13 cellular contexts compared by ENCODE assay signal in the genomic region with DNA sequence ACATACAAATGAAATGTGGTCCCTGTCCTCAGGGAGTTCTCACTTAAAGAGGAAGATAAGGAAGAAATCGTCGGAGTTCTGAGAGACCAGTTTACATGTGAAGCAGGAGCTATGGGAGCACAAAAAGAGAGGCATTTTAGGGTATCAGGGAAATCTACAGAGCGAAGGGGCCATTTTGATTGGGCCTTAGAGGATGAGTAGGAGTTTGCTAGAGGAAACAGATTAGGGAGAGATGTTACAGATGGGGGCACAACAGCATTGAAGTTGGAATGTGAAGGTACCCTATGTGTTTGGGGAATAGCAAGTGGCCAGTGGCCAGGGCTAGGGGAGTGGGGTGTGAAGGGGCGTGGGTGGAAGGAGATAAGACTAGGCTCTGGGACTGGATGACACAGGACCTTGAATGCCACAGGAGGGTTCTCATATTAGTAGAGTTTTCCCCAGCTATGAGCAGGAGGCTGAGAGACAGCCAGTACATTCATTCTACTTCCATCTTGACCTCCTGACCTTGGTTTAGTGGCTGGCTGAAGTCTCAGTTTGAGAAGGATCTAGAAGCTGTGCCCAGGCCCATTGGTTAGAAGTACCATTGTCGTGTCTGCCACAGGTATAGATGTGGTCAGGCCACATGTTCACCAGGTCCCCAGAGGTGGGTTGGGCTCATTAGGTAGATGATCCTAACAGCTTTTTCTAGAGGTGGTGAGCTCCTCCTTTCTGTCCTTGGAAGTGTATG. TPM values are rescaled to one million over a fixed set of nuclear protein-coding genes. Genes with fewer than 3 reads are reported as not detected.
DNase-seq lines count a peak whose midpoint lies in the region; ATAC-seq lines count a peak whose summit lies in the region.
"Had no signal": no experiment of that assay in that cellular context is flagged by ENCODE, and none has a peak within 500 bp of the region (broad histone marks: within the 10 kb centered on the region; RNA-seq: fewer than 3 reads in every experiment).

No MANE protein-coding gene starts in this region.

- intact Hi-C loops in Right ventricle myocardium inferior (cut with DNase I): no loop called here

- peaks cover 89% of the 10 kb centered on the region for H3K4me1 Mint-ChIP-seq in activated T-cell treated with anti-CD3 and anti-CD28 coated beads, Interleukin-2, amount 50 U/mL, for 72 hours (ENCODE audit: low read depth)
- H3K4me1 Mint-ChIP-seq: mesothelial cell of epicardium had no signal

- peak overlapping the region; percentile 75 for H3K27ac Mint-ChIP-seq in activated T-cell treated with anti-CD3 and anti-CD28 coated beads, Interleukin-2, amount 50 U/mL, for 72 hours
- H3K27ac Mint-ChIP-seq in activated naive CD4-positive, alpha-beta T cell treated with anti-CD3 and anti-CD28 coated beads, Interleukin-2, amount 50 U/mL, for 72 hours: peak overlapping the region in 1 of 2 donors; percentile 31
- H3K27ac Mint-ChIP-seq: mesothelial cell of epicardium had no signal

- peak overlapping the region; percentile 35 to 43 for H3K4me3 Mint-ChIP-seq in activated T-cell treated with anti-CD3 and anti-CD28 coated beads, Interleukin-2, amount 50 U/mL, for 72 hours
- H3K4me3 Mint-ChIP-seq: mesothelial cell of epicardium had no signal

- peak; percentile 39 to 51 for ATAC-seq in activated T-cell treated with anti-CD3 and anti-CD28 coated beads, Interleukin-2, amount 50 U/mL, for 72 hours (replicated peaks in 1 of 2)
- peak; percentile 57 for ATAC-seq in HG02678 (IDR thresholded peaks at IDR 0.05; ENCODE audit: unreplicated experiment)
- ATAC-seq in activated naive CD4-positive, alpha-beta T cell treated with anti-CD3 and anti-CD28 coated beads, Interleukin-2, amount 50 U/mL, for 72 hours: peak; percentile 16 to 76
- peak; percentile 21 for ATAC-seq in stimulated activated naive CD8-positive, alpha-beta T cell treated with anti-CD3 and anti-CD28 coated beads, Interleukin-15, Interleukin-2, amounts not matched to agents 100 U/mL and 50 U/mL, for 24 hours
- ATAC-seq in Right ventricle myocardium inferior: no peak

- H3K27me3 Mint-ChIP-seq in activated T-cell treated with anti-CD3 and anti-CD28 coated beads, Interleukin-2, amount 50 U/mL, for 72 hours (ENCODE audit: low read depth): no peaks in the 10 kb centered on the region

- peak; percentile 42 for DNase-seq in activated T-cell treated with anti-CD3 and anti-CD28 coated beads, Interleukin-2, amount 50 U/mL, for 72 hours
- DNase-seq in activated T-cell treated with anti-CD3 and anti-CD28 coated beads, Interleukin-2, amount 50 U/mL, for 1 hour: no peak
- no peak for DNase-seq in activated naive CD4-positive, alpha-beta T cell treated with anti-CD3 and anti-CD28 coated beads, Interleukin-2, amount 50 U/mL, for 72 hours (ENCODE audit: low spot score in 2 of 2)
- no peak for DNase-seq in stimulated activated naive CD8-positive, alpha-beta T cell treated with anti-CD3 and anti-CD28 coated beads, Interleukin-15, Interleukin-2, amounts not matched to agents 100 U/mL and 50 U/mL, for 24 hours
- DNase-seq in SKM-1 treated with dmso at 0.1 percent for 144 hours (lab: John Stamatoyannopoulos, UW; ENCODE audit: unreplicated experiment) (no peak), Right ventricle myocardium inferior (ENCODE audit: missing footprints) (no peak), ACHN (no peak)
- DNase-seq: activated T-cell treated with anti-CD3 and anti-CD28 coated beads for 4 hours, DMS153, NCI-H774, Right ventricle myocardium superior had no signal

- H3K9me3 Mint-ChIP-seq in activated T-cell treated with anti-CD3 and anti-CD28 coated beads, Interleukin-2, amount 50 U/mL, for 72 hours: no peaks in the 10 kb centered on the region
- no peaks in the 10 kb centered on the region for H3K9me3 Mint-ChIP-seq in activated naive CD4-positive, alpha-beta T cell treated with anti-CD3 and anti-CD28 coated beads, Interleukin-2, amount 50 U/mL, for 72 hours
- H3K9me3 Mint-ChIP-seq: mesothelial cell of epicardium had no signal

- no peaks in the 10 kb centered on the region for H3K36me3 Mint-ChIP-seq in activated T-cell treated with anti-CD3 and anti-CD28 coated beads, Interleukin-2, amount 50 U/mL, for 72 hours (ENCODE audit: insufficient read depth in 2 of 2)
- no peaks in the 10 kb centered on the region for H3K36me3 Mint-ChIP-seq in activated naive CD4-positive, alpha-beta T cell treated with anti-CD3 and anti-CD28 coated beads, Interleukin-2, amount 50 U/mL, for 72 hours

- in situ Hi-C loops in ACHN (cut with HindIII; ENCODE audit: low pct_ligation_motif_present, low pct_unique_long_range_greater_than_20kb, low sequenced_read_pairs): no loop called here

RNA-seq across cellular contexts. Expression of a gene that starts 34.8 kb away (rescaled TPM):
- total RNA-seq in activated T-cell treated with anti-CD3 and anti-CD28 coated beads, Interleukin-2, amount 50 U/mL, for 72 hours: 10 to 100 TPM in 1 of 2 donors, 1 to 10 TPM in 1; 9.4 to 15.1 TPM
- 10 to 100 TPM in 1 of 2 donors, 1 to 10 TPM in 1; 5.1 to 11.5 TPM for total RNA-seq in activated naive CD4-positive, alpha-beta T cell treated with anti-CD3 and anti-CD28 coated beads, Interleukin-2, amount 50 U/mL, for 72 hours
- 14.6 TPM for total RNA-seq in Right ventricle myocardium inferior

RNA-seq across cellular contexts. Expression of a gene that starts 58.6 kb away (rescaled TPM):
- 100 to 1,000 TPM; 120 to 140 TPM for total RNA-seq in activated T-cell treated with anti-CD3 and anti-CD28 coated beads, Interleukin-2, amount 50 U/mL, for 72 hours
- 100 to 1,000 TPM; 113 to 115 TPM for total RNA-seq in activated naive CD4-positive, alpha-beta T cell treated with anti-CD3 and anti-CD28 coated beads, Interleukin-2, amount 50 U/mL, for 72 hours
- 54.2 TPM for total RNA-seq in Right ventricle myocardium inferior

RNA-seq across cellular contexts. Expression of a gene that starts 58.9 kb away (rescaled TPM):
- total RNA-seq in activated T-cell treated with anti-CD3 and anti-CD28 coated beads, Interleukin-2, amount 50 U/mL, for 72 hours: 10 to 100 TPM; 33.9 to 39.8 TPM
- 10 to 100 TPM; 37.2 to 38.6 TPM for total RNA-seq in activated naive CD4-positive, alpha-beta T cell treated with anti-CD3 and anti-CD28 coated beads, Interleukin-2, amount 50 U/mL, for 72 hours
- total RNA-seq in Right ventricle myocardium inferior: 13.8 TPM

Comparison
In these comparisons a context has a peak if more than half of its experiments do, and no peak if none do; other contexts are left out.
1. DNase-seq: peak in activated T-cell treated with anti-CD3 and anti-CD28 coated beads, Interleukin-2, amount 50 U/mL, for 72 hours (2 of 2); none in activated T-cell treated with anti-CD3 and anti-CD28 coated beads, Interleukin-2, amount 50 U/mL, for 1 hour (single experiment), activated naive CD4-positive, alpha-beta T cell treated with anti-CD3 and anti-CD28 coated beads, Interleukin-2, amount 50 U/mL, for 72 hours (0 of 2), stimulated activated naive CD8-positive, alpha-beta T cell treated with anti-CD3 and anti-CD28 coated beads, Interleukin-15, Interleukin-2, amounts not matched to agents 100 U/mL and 50 U/mL, for 24 hours (single experiment), SKM-1 treated with dmso at 0.1 percent for 144 hours (single experiment), Right ventricle myocardium inferior (single experiment) and ACHN (single experiment).